1 cellular context compared by ENCODE assay signal in the genomic region with DNA sequence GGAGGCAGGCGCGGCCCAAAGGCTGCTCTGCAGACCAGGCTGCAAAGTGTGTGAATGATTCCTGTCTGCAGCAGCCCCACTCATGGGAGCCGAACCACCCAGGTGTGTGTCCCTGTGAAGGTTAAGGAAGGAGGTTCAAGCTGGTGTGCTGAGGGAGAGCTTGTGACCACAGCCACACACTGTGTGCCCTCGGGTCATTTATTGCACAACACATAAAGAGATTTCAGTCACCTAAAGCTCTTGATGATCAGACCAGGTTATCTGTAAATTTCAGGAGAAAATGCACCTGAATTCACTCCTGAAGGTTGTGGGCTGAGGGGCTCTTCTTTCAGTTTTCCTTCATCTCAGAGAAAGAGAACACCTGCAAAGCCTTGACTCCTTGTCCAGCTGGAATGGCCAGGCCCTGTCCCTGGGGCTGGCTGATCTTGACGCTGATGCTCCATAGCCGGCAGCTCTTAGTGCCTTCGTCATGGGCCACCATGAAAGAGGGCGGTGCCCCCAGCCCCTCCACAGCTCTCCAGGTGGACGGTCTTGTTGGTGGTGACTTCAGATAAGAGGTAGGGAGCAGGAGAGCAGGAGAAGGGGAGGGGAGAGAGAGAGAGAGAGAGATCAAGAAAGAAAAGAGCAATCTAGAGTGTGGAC.
TF ChIP-seq lines count a peak whose summit lies in the region.

No MANE protein-coding gene starts in this region.

TF ChIP-seq in HepG2, 621 proteins besides CTCF, POLR2A, EP300 and RAD21 (continued from another document):
- TF ChIP-seq, protein P1, sequence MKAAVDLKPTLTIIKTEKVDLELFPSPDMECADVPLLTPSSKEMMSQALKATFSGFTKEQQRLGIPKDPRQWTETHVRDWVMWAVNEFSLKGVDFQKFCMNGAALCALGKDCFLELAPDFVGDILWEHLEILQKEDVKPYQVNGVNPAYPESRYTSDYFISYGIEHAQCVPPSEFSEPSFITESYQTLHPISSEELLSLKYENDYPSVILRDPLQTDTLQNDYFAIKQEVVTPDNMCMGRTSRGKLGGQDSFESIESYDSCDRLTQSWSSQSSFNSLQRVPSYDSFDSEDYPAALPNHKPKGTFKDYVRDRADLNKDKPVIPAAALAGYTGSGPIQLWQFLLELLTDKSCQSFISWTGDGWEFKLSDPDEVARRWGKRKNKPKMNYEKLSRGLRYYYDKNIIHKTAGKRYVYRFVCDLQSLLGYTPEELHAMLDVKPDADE (CRISPR knock-in tag; IDR thresholded peaks at IDR 0.05): no peak
- TF ChIP-seq CEBPB (IDR thresholded peaks at IDR 0.05; ENCODE audit: borderline replicate concordance, low read depth, low read length) (peak; percentile 76), CBX1 (IDR thresholded peaks at IDR 0.05; ENCODE audit: low read depth) (no peak)
